Comparison of ENCODE assay signal across 15 cellular contexts in the genomic region with DNA sequence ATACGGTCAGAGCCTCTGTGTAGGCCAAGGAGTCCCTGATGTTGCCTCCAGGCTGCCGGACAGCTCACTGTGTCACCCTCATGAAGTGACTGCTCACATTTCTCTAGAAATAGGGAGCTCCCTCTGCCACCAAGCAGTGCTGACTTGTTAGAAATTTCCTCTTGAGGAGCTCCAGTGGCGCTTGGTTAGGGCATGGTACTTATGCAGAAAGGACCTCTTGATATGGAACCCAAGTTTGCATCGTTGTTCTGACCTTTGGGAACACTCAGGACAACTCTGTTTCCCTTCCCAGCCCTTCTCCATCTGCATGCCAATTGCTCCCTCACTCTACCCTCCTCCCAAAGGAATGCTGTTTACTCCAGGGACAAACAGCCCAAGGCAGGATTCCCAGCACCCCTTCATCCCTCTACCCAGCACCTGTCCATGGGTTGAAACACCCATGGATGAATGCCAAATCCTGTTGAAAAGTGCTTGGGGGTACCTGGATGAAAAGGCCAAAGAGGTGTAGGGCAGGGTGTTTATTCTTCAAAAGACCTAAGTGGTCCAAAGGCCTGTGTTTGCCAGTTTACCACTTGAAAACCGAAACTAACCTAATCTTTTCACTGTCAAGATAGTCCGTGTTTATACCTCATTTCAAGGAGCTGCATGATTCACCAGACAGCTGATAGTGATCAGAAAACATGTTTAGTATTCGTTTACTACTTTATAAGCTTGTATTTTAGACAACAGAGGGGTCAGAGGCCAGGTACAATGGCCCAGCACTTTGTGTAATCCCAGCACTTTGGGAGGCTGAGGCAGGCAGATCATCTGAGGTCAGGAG. TPM values are rescaled to one million over a fixed set of nuclear protein-coding genes. Genes with fewer than 3 reads are reported as not detected.
A peak's percentile ranks its signal among the peaks of the same experiment; 100 is the strongest.
DNase-seq lines count a peak whose midpoint lies in the region; ATAC-seq and TF ChIP-seq lines count a peak whose summit lies in the region.
"Had no signal": no experiment of that assay in that cellular context is flagged by ENCODE, and none has a peak within 500 bp of the region (broad histone marks: within the 10 kb centered on the region; RNA-seq: fewer than 3 reads in every experiment).

No MANE protein-coding gene starts in this region.

- H3T11ph ChIP-seq in H9 (ENCODE audit: low read length), result no peak overlapping the region

- no peaks in the 10 kb centered on the region for H3K9me3 Mint-ChIP-seq in H9
- H3K9me3 Mint-ChIP-seq: naive thymus-derived CD8-positive, alpha-beta T cell had no signal

- no peak for TF ChIP-seq POLR2A in gastroesophageal sphincter (IDR thresholded peaks at IDR 0.05)

- no peaks in the 10 kb centered on the region for H3K36me3 Mint-ChIP-seq in H9 (ENCODE audit: insufficient read depth in 1 of 3, low read depth in 3 of 3)
- H3K36me3 Mint-ChIP-seq: naive thymus-derived CD8-positive, alpha-beta T cell had no signal

- DNase-seq in DMS153 treated with DMSO at 0.1 percent for 48 hours (lab: John Stamatoyannopoulos, UW; ENCODE audit: unreplicated experiment) (peak; percentile 28), H9 (peak; percentile 81), PC-3 (peak; percentile 7), Kasumi-1 (lab: John Stamatoyannopoulos, UW) (no peak), tibial artery (no peak)
- DNase-seq: activated CD8-positive, alpha-beta T cell treated with anti-CD3 and anti-CD28 coated beads, Interleukin-2, amount 10 ng/mL, durations not matched to agents 7 days and 5 days; activated effector memory CD4-positive, alpha-beta T cell treated with anti-CD3 and anti-CD28 coated beads, Interleukin-2, amount 50 U/mL, for 16 hours; anterior cingulate cortex; DMS 273 treated with DMSO at 0.1 percent for 48 hours; naive thymus-derived CD8-positive, alpha-beta T cell; NCI-H1048 had no signal

- H3K79me2 ChIP-seq in H9 (ENCODE audit: insufficient read depth, low read length), result no peaks in the 10 kb centered on the region
- H3K79me2 ChIP-seq in PC-3 (ENCODE audit: low read length), result no peaks in the 10 kb centered on the region

- CTCF ChIA-PET in PC-3 (lab: Charles Lee), result no interaction called here

- no peak overlapping the region for H4K8ac ChIP-seq in H9 (replicated peaks; ENCODE audit: insufficient read length, low read depth, low read length)

- no peaks in the 10 kb centered on the region for H3K23me2 ChIP-seq in H9 (ENCODE audit: insufficient read length, low read depth, low read length, poor library complexity, severe bottlenecking)

- no peak overlapping the region for H2BK15ac ChIP-seq in H9 (ENCODE audit: low read depth, low read length)

- H2AFZ ChIP-seq in H9 (ENCODE audit: low read length), result no peak overlapping the region
- H2AFZ ChIP-seq in PC-3 (ENCODE audit: low read length), result no peak overlapping the region

- no peak overlapping the region for H3K4me3 ChIP-seq in PC-3 (ENCODE audit: low read length)
- no peak overlapping the region for H3K4me3 ChIP-seq in iPS-15b (ENCODE audit: low read depth, low read length)
- no peak overlapping the region for H3K4me3 ChIP-seq in gastroesophageal sphincter
- no peak overlapping the region for H3K4me3 ChIP-seq in tibial artery

- peaks cover 25 to 45% of the 10 kb centered on the region in 2 experiments for H3K4me1 Mint-ChIP-seq in H9
- H3K4me1 Mint-ChIP-seq: B cell; naive thymus-derived CD8-positive, alpha-beta T cell had no signal

- H3K27ac Mint-ChIP-seq in H9, result peak overlapping the region; percentile 96 to 98 (median 97)
- H3K27ac Mint-ChIP-seq: activated CD8-positive, alpha-beta T cell treated with anti-CD3 and anti-CD28 coated beads, Interleukin-2, amount 10 ng/mL, durations not matched to agents 7 days and 5 days; B cell; naive thymus-derived CD8-positive, alpha-beta T cell had no signal

- ATAC-seq in PC-3, result no peak
- no peak for ATAC-seq in GM21825 (IDR thresholded peaks at IDR 0.05; ENCODE audit: unreplicated experiment)
- ATAC-seq in gastroesophageal sphincter, result no peak
- ATAC-seq: activated CD8-positive, alpha-beta T cell treated with anti-CD3 and anti-CD28 coated beads, Interleukin-2, amount 10 ng/mL, durations not matched to agents 7 days and 5 days; naive thymus-derived CD8-positive, alpha-beta T cell had no signal

- POLR2A ChIA-PET in PC-3 (lab: Charles Lee; ENCODE audit: unreplicated experiment), result no interaction called here

- no TSS peak for BruUV-seq in PC-3 (replicated peaks; lab: Mats Ljungman, UMichigan)

- H2BK20ac ChIP-seq in H9 (ENCODE audit: low read depth, low read length, poor library complexity, severe bottlenecking), result no peak overlapping the region

- H3K14ac ChIP-seq in H9 (ENCODE audit: insufficient read depth, low read length), result 0 out of 2 replicates have a peak overlapping the region, but pooled peaks have one; percentile 2

- H2BK12ac ChIP-seq in H9 (ENCODE audit: insufficient read length, low read depth, low read length), result no peak overlapping the region

- H3K4me2 ChIP-seq in H9 (ENCODE audit: insufficient read depth, insufficient read length, low read length) (peak overlapping the region; percentile 3), PC-3 (ENCODE audit: low read length) (no peak overlapping the region)

- no peaks in the 10 kb centered on the region for H3K9me2 ChIP-seq in PC-3 (replicated peaks; ENCODE audit: low read length)

- no peak overlapping the region for H2BK120ac ChIP-seq in H9 (ENCODE audit: low read depth, low read length, poor library complexity, severe bottlenecking)

- H4K20me1 ChIP-seq in H9 (ENCODE audit: control insufficient read depth, insufficient read depth, insufficient read length) (no peaks in the 10 kb centered on the region), PC-3 (ENCODE audit: low read length) (no peaks in the 10 kb centered on the region)

- no peaks in the 10 kb centered on the region for H3K79me1 ChIP-seq in H9 (ENCODE audit: insufficient read depth, low read depth, low read length, poor library complexity, severe bottlenecking)

- no peak for TF ChIP-seq EP300 in gastroesophageal sphincter (IDR thresholded peaks at IDR 0.05)

- H3K27me3 Mint-ChIP-seq in H9 (ENCODE audit: low read depth), result no peaks in the 10 kb centered on the region

- WGBS in H9 (ENCODE audit: extremely low coverage, insufficient read length, low lambda C conversion rate), result no CpG with 5 or more reads among the region's 7 CpGs
- 68 to 72% methylated on average over 6 to 7 of the region's 7 CpGs for WGBS in gastroesophageal sphincter (ENCODE audit: low coverage in 1 of 2), 2 donors

- H3K23ac ChIP-seq in H9 (ENCODE audit: insufficient read length, low read depth, low read length), result no peak overlapping the region

- peak overlapping the region; percentile 36 for H3K18ac ChIP-seq in H9 (ENCODE audit: insufficient read length, low read depth, low read length)

- no peak overlapping the region for H4K5ac ChIP-seq in H9 (ENCODE audit: insufficient read length, low read depth, low read length)

- peak overlapping the region in 1 of 2 experiments; percentile 34; a peak in 1 of 5 replicates for H3K4me3 Mint-ChIP-seq in H9
- H3K4me3 Mint-ChIP-seq: activated CD8-positive, alpha-beta T cell treated with anti-CD3 and anti-CD28 coated beads, Interleukin-2, amount 10 ng/mL, durations not matched to agents 7 days and 5 days; B cell; naive thymus-derived CD8-positive, alpha-beta T cell had no signal

- H3K27me3 ChIP-seq in H9 (ENCODE audit: insufficient read depth, low read length), result no peaks in the 10 kb centered on the region
- no peaks in the 10 kb centered on the region for H3K27me3 ChIP-seq in PC-3 (ENCODE audit: low read length)
- H3K27me3 ChIP-seq in iPS-15b (ENCODE audit: control insufficient read depth, insufficient read depth, low read length), result no peaks in the 10 kb centered on the region
- H3K27me3 ChIP-seq in gastroesophageal sphincter, result no peaks in the 10 kb centered on the region
- no peaks in the 10 kb centered on the region for H3K27me3 ChIP-seq in tibial artery

- H3K4me1 ChIP-seq in H9 (ENCODE audit: insufficient read depth, low read length) (peaks cover 4% of the 10 kb centered on the region; the same call in 1 of the 2 replicates), PC-3 (ENCODE audit: insufficient read depth, low read length) (no peaks in the 10 kb centered on the region), iPS-15b (ENCODE audit: control insufficient read depth, insufficient read depth, low read length) (peaks cover 4% of the 10 kb centered on the region), gastroesophageal sphincter (no peaks in the 10 kb centered on the region), tibial artery (no peaks in the 10 kb centered on the region)

- H3K9ac ChIP-seq in H9 (ENCODE audit: extremely low read depth, insufficient read length, low read length) (no peak overlapping the region), PC-3 (ENCODE audit: low read length) (no peak overlapping the region), iPS-15b (ENCODE audit: low read depth, low read length) (peak overlapping the region; percentile 3)

- TF ChIP-seq CTCF in H9 (conservative IDR thresholded peaks at IDR 0.05) (no peak), PC-3 (conservative IDR thresholded peaks at IDR 0.05; ENCODE audit: low read depth, low read length) (no peak), gastroesophageal sphincter (IDR thresholded peaks at IDR 0.05) (no peak), tibial artery (IDR thresholded peaks at IDR 0.05) (no peak)

- intact Hi-C loops in PC-3 (cut with micrococcal nuclease), result no loop called here
- intact Hi-C loops in tibial artery (cut with DNase I; ENCODE audit: low total_unique reads), result no loop called here

- no peaks in the 10 kb centered on the region for H3K9me3 ChIP-seq in H9 (ENCODE audit: control insufficient read depth, low read depth, low read length)
- H3K9me3 ChIP-seq in PC-3 (ENCODE audit: low read length), result no peaks in the 10 kb centered on the region
- no peaks in the 10 kb centered on the region for H3K9me3 ChIP-seq in iPS-15b (ENCODE audit: control insufficient read depth, insufficient read depth, low read length)
- no peaks in the 10 kb centered on the region for H3K9me3 ChIP-seq in gastroesophageal sphincter
- no peaks in the 10 kb centered on the region for H3K9me3 ChIP-seq in tibial artery

- no peak overlapping the region for H3K56ac ChIP-seq in H9 (ENCODE audit: insufficient read length, low read depth, low read length)

- H4K91ac ChIP-seq in H9 (ENCODE audit: insufficient read length, low read depth, low read length), result no peak overlapping the region

- no peaks in the 10 kb centered on the region for H3F3A ChIP-seq in PC-3 (ENCODE audit: low read length, unreplicated experiment)

- peak overlapping the region; percentile 64 for H3K27ac ChIP-seq in H9 (ENCODE audit: insufficient read length, low read depth, low read length)
- H3K27ac ChIP-seq in PC-3 (ENCODE audit: low read length), result no peak overlapping the region
- H3K27ac ChIP-seq in gastroesophageal sphincter, result no peak overlapping the region
- H3K27ac ChIP-seq in tibial artery, result no peak overlapping the region

- no peaks in the 10 kb centered on the region for H3K36me3 ChIP-seq in PC-3 (ENCODE audit: low read depth, low read length)
- no peaks in the 10 kb centered on the region for H3K36me3 ChIP-seq in iPS-15b (ENCODE audit: control insufficient read depth, insufficient read depth, low read length)
- no peaks in the 10 kb centered on the region for H3K36me3 ChIP-seq in gastroesophageal sphincter
- no peaks in the 10 kb centered on the region for H3K36me3 ChIP-seq in tibial artery

- H2AK5ac ChIP-seq in H9 (ENCODE audit: insufficient read length, low read length), result no peak overlapping the region

- H3K4ac ChIP-seq in H9 (ENCODE audit: low read depth, low read length), result no peak overlapping the region

- H2BK5ac ChIP-seq in H9 (ENCODE audit: insufficient read length, low read length), result no peak overlapping the region

RNA-seq across cellular contexts. Expression of gene KLF4, which starts 51.1 kb away (rescaled TPM):
- total RNA-seq in H9 (2021) (6.2 and 7.1 TPM in 2 replicates), PC-3 (2014; rRNA removed) (38.8 and 55.1 TPM in 2 replicates), gastroesophageal sphincter (10 to 100 TPM; 43.6 to 72.0 (median 52.3) TPM)

Comparison
In these comparisons a context has a peak if more than half of its experiments do, and no peak if none do; other contexts are left out.
1. DNase-seq: peak in DMS153 treated with DMSO at 0.1 percent for 48 hours (single experiment), H9 (single experiment) and PC-3 (single experiment); none in Kasumi-1 (0 of 2) and tibial artery (0 of 2).